10 cellular contexts compared by ENCODE assay signal in genomic region chr21:44065428-44065827, GRCh38. TPM values are rescaled to one million over a fixed set of nuclear protein-coding genes. Genes with fewer than 3 reads are reported as not detected.
DNase-seq lines count a peak whose midpoint lies in the region; ATAC-seq, FAIRE-seq and TF ChIP-seq lines count a peak whose summit lies in the region.
"Had no signal": no experiment of that assay in that cellular context is flagged by ENCODE, and none has a peak within 500 bp of the region (broad histone marks: within the 10 kb centered on the region; RNA-seq: fewer than 3 reads in every experiment).

No MANE protein-coding gene starts in this region.

- no peak for TF ChIP-seq POLR2A in suprapubic skin (IDR thresholded peaks at IDR 0.05)
- TF ChIP-seq POLR2A in testis (IDR thresholded peaks at IDR 0.05): no peak
- no peak for TF ChIP-seq POLR2A in GM12892 (IDR thresholded peaks at IDR 0.05; ENCODE audit: low read depth, low read length)

- H3K27ac ChIP-seq in lower lobe of right lung: no peak overlapping the region
- H3K27ac ChIP-seq in suprapubic skin: no peak overlapping the region
- no peak overlapping the region for H3K27ac ChIP-seq in testis
- H3K27ac ChIP-seq: 22Rv1, epithelial cell of prostate had no signal

- 85% methylated on average over 9 of the region's 9 CpGs for WGBS in suprapubic skin
- WGBS in testis, 2 donors: 85 to 93% methylated on average over 9 of the region's 9 CpGs

- peak; percentile 58 to 66 for ATAC-seq in lower lobe of right lung

- H3K9me3 ChIP-seq in lower lobe of right lung: no peaks in the 10 kb centered on the region
- H3K9me3 ChIP-seq in suprapubic skin: no peaks in the 10 kb centered on the region
- no peaks in the 10 kb centered on the region for H3K9me3 ChIP-seq in testis

- TF ChIP-seq CTCF in lower lobe of right lung (IDR thresholded peaks at IDR 0.05) (no peak), suprapubic skin (IDR thresholded peaks at IDR 0.05) (no peak), testis (IDR thresholded peaks at IDR 0.05) (no peak)

- H3K4me3 ChIP-seq in lower lobe of right lung: no peak overlapping the region
- no peak overlapping the region for H3K4me3 ChIP-seq in suprapubic skin
- H3K4me3 ChIP-seq in testis: no peak overlapping the region

- H3K4me1 ChIP-seq in lower lobe of right lung (no peaks in the 10 kb centered on the region), suprapubic skin (no peaks in the 10 kb centered on the region), testis (peaks cover 6% of the 10 kb centered on the region)

- intact Hi-C loops in lower lobe of right lung (cut with DNase I) (no loop called here), testis (cut with DNase I; ENCODE audit: low total_unique reads) (no loop called here)

- TF ChIP-seq EP300 in suprapubic skin (IDR thresholded peaks at IDR 0.05): no peak

- H3K27me3 ChIP-seq in lower lobe of right lung (ENCODE audit: low read depth) (no peaks in the 10 kb centered on the region), suprapubic skin (no peaks in the 10 kb centered on the region), testis (no peaks in the 10 kb centered on the region)

- DNase-seq in NCI-H2029 (lab: John Stamatoyannopoulos, UW) (peak; percentile 6), NCI-H2029 treated with DMSO at 0.1 percent for 48 hours (lab: John Stamatoyannopoulos, UW) (no peak), activated T-cell treated with anti-CD3 and anti-CD28 coated beads for 1 hour (ENCODE audit: low read depth) (peak; percentile 50), lower lobe of right lung (no peak), suprapubic skin (ENCODE audit: low spot score in 2 of 2) (peak; percentile 19 to 31), testis (no peak), GM12892 (ENCODE audit: insufficient read length) (no peak), NCI-H82 (lab: John Stamatoyannopoulos, UW) (no peak)

- H3K36me3 ChIP-seq in lower lobe of right lung (peaks cover 76% of the 10 kb centered on the region), suprapubic skin (peaks cover 70% of the 10 kb centered on the region), testis (ENCODE audit: low read depth, missing control alignments) (no peaks in the 10 kb centered on the region)

- no peak for FAIRE-seq in GM12892 (lab: Jason Lieb, UNC)

RNA-seq across cellular contexts. Expression of gene PWP2, which starts 41.8 kb away (rescaled TPM):
- 10.9 TPM for total RNA-seq in lower lobe of right lung
- 10 to 100 TPM in 2 of 4 donors, 1 to 10 TPM in 2; 6.0 to 20.9 (median 8.8) TPM for total RNA-seq in suprapubic skin
- total RNA-seq in testis: 10 to 100 TPM in 1 of 2 donors, 1 to 10 TPM in 1; 7.8 to 23.7 TPM
- polyA plus RNA-seq in testis (ENCODE audit: insufficient read depth, low read depth, low replicate concordance): 10.8 TPM
- 8.2 TPM for polyA plus RNA-seq in GM12892 (2012; ENCODE audit: missing spikeins)

RNA-seq across cellular contexts. Expression of gene TRAPPC10, which starts 53.3 kb away (rescaled TPM):
- total RNA-seq in lower lobe of right lung (47.4 TPM), suprapubic skin (10 to 100 TPM; 31.0 to 51.8 (median 43.0) TPM), testis (10 to 100 TPM; 58.0 to 69.8 TPM)
- polyA plus RNA-seq in testis (ENCODE audit: insufficient read depth, low read depth, low replicate concordance): 46.4 TPM
- 24.6 TPM for polyA plus RNA-seq in GM12892 (2012; ENCODE audit: missing spikeins)

Comparison
In these comparisons a context has a peak if more than half of its experiments do, and no peak if none do; other contexts are left out.
1. DNase-seq: peak in NCI-H2029 (single experiment), activated T-cell treated with anti-CD3 and anti-CD28 coated beads for 1 hour (single experiment) and suprapubic skin (2 of 2); none in NCI-H2029 treated with DMSO at 0.1 percent for 48 hours (single experiment), lower lobe of right lung (single experiment), testis (single experiment), GM12892 (single experiment) and NCI-H82 (single experiment).